8 cellular contexts compared by ENCODE assay signal in the genomic region with DNA sequence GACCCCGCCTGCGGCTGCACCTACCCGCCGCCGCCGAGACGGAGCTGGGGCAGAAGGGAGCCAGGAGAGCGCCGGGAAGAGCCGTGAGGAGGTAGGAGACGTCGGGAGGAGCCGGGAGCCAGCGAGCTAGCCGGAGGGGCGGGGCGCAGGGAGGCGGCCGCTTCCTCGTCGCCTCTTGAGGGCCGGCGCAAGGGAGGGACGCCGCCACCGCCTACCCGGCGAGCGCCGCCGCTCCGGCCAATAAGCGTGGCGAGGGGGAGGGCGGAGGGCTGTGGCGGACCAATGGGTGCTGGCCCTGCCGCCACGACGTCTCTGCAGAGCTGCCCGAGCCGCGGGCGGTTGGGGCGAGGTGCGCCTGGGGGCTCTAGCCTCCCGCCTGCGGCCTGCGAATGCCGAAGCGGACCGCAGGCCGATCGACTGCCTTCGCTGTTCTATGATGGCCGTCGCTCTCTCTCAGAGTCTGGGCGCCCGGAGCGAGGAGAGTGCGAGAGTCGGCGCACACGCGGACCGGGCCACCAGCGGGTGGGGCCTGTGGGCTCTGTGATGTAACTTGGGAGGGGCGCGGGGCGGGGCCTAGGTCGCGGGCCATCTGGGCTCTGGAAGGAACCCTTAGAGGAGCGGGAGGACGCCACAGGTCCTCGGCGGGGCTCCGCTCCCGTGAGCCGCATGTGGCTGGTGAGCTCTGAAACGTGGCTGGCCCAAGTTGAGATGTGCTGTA.
DNase-seq lines count a peak whose midpoint lies in the region; ATAC-seq and TF ChIP-seq lines count a peak whose summit lies in the region.

No MANE protein-coding gene starts in this region.

- H3K27me3 Mint-ChIP-seq in activated naive CD8-positive, alpha-beta T cell = no peaks in the 10 kb centered on the region
- peaks cover 12% of the 10 kb centered on the region for H3K27me3 Mint-ChIP-seq in glutamatergic neuron (ENCODE audit: unreplicated experiment)

- H3K9me3 Mint-ChIP-seq in activated naive CD8-positive, alpha-beta T cell (ENCODE audit: low read depth) = no peaks in the 10 kb centered on the region
- peaks cover 8% of the 10 kb centered on the region for H3K9me3 Mint-ChIP-seq in glutamatergic neuron (ENCODE audit: unreplicated experiment)

- peaks cover 0 to 15% of the 10 kb centered on the region in 2 experiments for H3K36me3 ChIP-seq in SK-N-SH (replicated peaks in 1 of 2; ENCODE audit: control insufficient read depth in 1 of 2, insufficient read depth in 2 of 2, low read length in 1 of 2)
- peaks cover 3% of the 10 kb centered on the region for H3K36me3 ChIP-seq in osteoblast (ENCODE audit: insufficient read depth, low read length)
- no peaks in the 10 kb centered on the region for H3K36me3 ChIP-seq in thoracic aorta

- H2AFZ ChIP-seq in SK-N-SH (ENCODE audit: low read depth) (peak overlapping the region; percentile 94), osteoblast (ENCODE audit: low read length) (peak overlapping the region; percentile 83)

- H3K4me2 ChIP-seq in SK-N-SH = peak overlapping the region; percentile 78
- H3K4me2 ChIP-seq in osteoblast (ENCODE audit: insufficient read depth, low read length) = peak overlapping the region; percentile 98

- TF ChIP-seq CTCF in SK-N-SH (IDR thresholded peaks at IDR 0.05) (no peak), glutamatergic neuron (IDR thresholded peaks at IDR 0.05; ENCODE audit: partially characterized antibody, unreplicated experiment) (no peak), osteoblast (IDR thresholded peaks at IDR 0.05; ENCODE audit: extremely low read depth, low read depth, low read length) (peak; percentile 5), thoracic aorta (IDR thresholded peaks at IDR 0.05) (peak; percentile 30)

- peak overlapping the region; percentile 96 for H3K27ac Mint-ChIP-seq in activated naive CD8-positive, alpha-beta T cell
- peak overlapping the region; percentile 96 for H3K27ac Mint-ChIP-seq in glutamatergic neuron (ENCODE audit: unreplicated experiment)

- H3K9me2 ChIP-seq in SK-N-SH = no peaks in the 10 kb centered on the region

- peak overlapping the region; percentile 96 for H3K9ac ChIP-seq in SK-N-SH

- H3K4me1 ChIP-seq in SK-N-SH (ENCODE audit: control insufficient read depth in 1 of 2, insufficient read depth in 2 of 2, low read depth in 1 of 2, low read length in 1 of 2) (peaks cover 3 to 4% of the 10 kb centered on the region in 2 experiments; a peak in 3 of 4 replicates), osteoblast (ENCODE audit: insufficient read depth, low read length) (peaks cover 38% of the 10 kb centered on the region), thoracic aorta (ENCODE audit: control insufficient read depth in 1 of 2, low read depth in 2 of 2) (peaks cover 16 to 41% of the 10 kb centered on the region in 2 donors)

- TF ChIP-seq EP300 in SK-N-SH (IDR thresholded peaks at IDR 0.05; ENCODE audit: borderline replicate concordance in 1 of 2, low read depth in 1 of 2, low read length in 1 of 2) = no peak; a peak in 1 of 4 replicates

- peaks cover 34% of the 10 kb centered on the region for H4K20me1 ChIP-seq in SK-N-SH (ENCODE audit: insufficient read depth)
- H4K20me1 ChIP-seq in osteoblast (ENCODE audit: insufficient read depth, low read length) = peaks cover 25% of the 10 kb centered on the region

- peaks cover 48% of the 10 kb centered on the region for H3K79me2 ChIP-seq in SK-N-SH (ENCODE audit: insufficient read depth)
- peaks cover 46% of the 10 kb centered on the region for H3K79me2 ChIP-seq in osteoblast (ENCODE audit: insufficient read depth, low read length)

- H3K9me3 ChIP-seq in SK-N-SH (no peaks in the 10 kb centered on the region), osteoblast (ENCODE audit: low read depth, low read length) (no peaks in the 10 kb centered on the region), thoracic aorta (no peaks in the 10 kb centered on the region)

- H3K4me1 Mint-ChIP-seq in activated naive CD8-positive, alpha-beta T cell (ENCODE audit: low read depth) = peaks cover 26% of the 10 kb centered on the region
- peaks cover 18% of the 10 kb centered on the region for H3K4me1 Mint-ChIP-seq in glutamatergic neuron (ENCODE audit: low read depth, unreplicated experiment)

- ATAC-seq in HG02588 (IDR thresholded peaks at IDR 0.05; ENCODE audit: unreplicated experiment) (peak; percentile 94), thoracic aorta (ENCODE audit: insufficient number of reproducible peaks, low FRiP score, low read depth) (peak; percentile 83)

- peak overlapping the region; percentile 87 to 93 for H3K27ac ChIP-seq in SK-N-SH (ENCODE audit: low read depth in 2 of 2, low read length in 1 of 2)
- peak overlapping the region; percentile 97 for H3K27ac ChIP-seq in osteoblast (ENCODE audit: low read depth, low read length)
- H3K27ac ChIP-seq in thoracic aorta = peak overlapping the region; percentile 98 to 100

- WGBS in SK-N-SH (ENCODE audit: low lambda C conversion rate) = 0% methylated on average over 43 of the region's 79 CpGs

- no peaks in the 10 kb centered on the region for H3K36me3 Mint-ChIP-seq in activated naive CD8-positive, alpha-beta T cell
- H3K36me3 Mint-ChIP-seq in glutamatergic neuron (ENCODE audit: unreplicated experiment) = no peaks in the 10 kb centered on the region

- H3K4me3 ChIP-seq in GM08714 (ENCODE audit: low read length) (peak overlapping the region; percentile 88), SK-N-SH (ENCODE audit: low read depth in 2 of 2, low read length in 1 of 2) (peak overlapping the region; percentile 62 to 89), osteoblast (ENCODE audit: insufficient read depth, low read length) (peak overlapping the region; percentile 83), thoracic aorta (peak overlapping the region; percentile 88)

- H3K27me3 ChIP-seq in SK-N-SH (ENCODE audit: insufficient read depth) (no peaks in the 10 kb centered on the region), osteoblast (ENCODE audit: insufficient read depth, low read length) (no peaks in the 10 kb centered on the region), thoracic aorta (replicated peaks; ENCODE audit: insufficient read depth) (no peaks in the 10 kb centered on the region)

- TF ChIP-seq RAD21 in SK-N-SH (IDR thresholded peaks at IDR 0.05; ENCODE audit: low read length) = no peak

- CTCF ChIA-PET in SK-N-SH (lab: Yijun Ruan, JAX) = interaction anchor here (0.8 to 0.9 kb wide), 2 partner anchors 99 to 264 kb away, joined by 3 to 5 read pairs; no protein-coding TSS in a partner anchor

- peaks cover 18% of the 10 kb centered on the region for H3F3A ChIP-seq in SK-N-SH (replicated peaks; ENCODE audit: insufficient read depth)

- DNase-seq in NCI-H1092 (lab: John Stamatoyannopoulos, UW) (peak; percentile 87), SK-N-SH (peak; percentile 97), glutamatergic neuron (peak; percentile 98), osteoblast (ENCODE audit: insufficient read length, low spot score, missing footprints) (peak; percentile 97), thoracic aorta (ENCODE audit: low spot score) (peak; percentile 82)

- POLR2A ChIA-PET in SK-N-SH (lab: Yijun Ruan, JAX) = interaction anchor here (0.8 to 1.6 kb wide), 6 partner anchors 10 to 99 kb away, joined by 3 to 7 read pairs (median 3); no protein-coding TSS in a partner anchor

- peak overlapping the region; percentile 96 for H3K4me3 Mint-ChIP-seq in activated naive CD8-positive, alpha-beta T cell
- peak overlapping the region; percentile 91 for H3K4me3 Mint-ChIP-seq in glutamatergic neuron (ENCODE audit: unreplicated experiment)

TF ChIP-seq in SK-N-SH, 30 proteins besides CTCF, POLR2A, EP300 and RAD21:
- TF ChIP-seq, protein P1, sequence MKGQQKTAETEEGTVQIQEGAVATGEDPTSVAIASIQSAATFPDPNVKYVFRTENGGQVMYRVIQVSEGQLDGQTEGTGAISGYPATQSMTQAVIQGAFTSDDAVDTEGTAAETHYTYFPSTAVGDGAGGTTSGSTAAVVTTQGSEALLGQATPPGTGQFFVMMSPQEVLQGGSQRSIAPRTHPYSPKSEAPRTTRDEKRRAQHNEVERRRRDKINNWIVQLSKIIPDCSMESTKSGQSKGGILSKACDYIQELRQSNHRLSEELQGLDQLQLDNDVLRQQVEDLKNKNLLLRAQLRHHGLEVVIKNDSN (IDR thresholded peaks at IDR 0.05; ENCODE audit: borderline replicate concordance, low read depth) = 0 out of 2 replicates have a peak, but pooled peaks have one; percentile 7
- no peak for TF ChIP-seq FOXJ3 (CRISPR knock-in tag; IDR thresholded peaks at IDR 0.05)
- peak; percentile 50; the same call in 1 of the 2 replicates for TF ChIP-seq RFX5 (IDR thresholded peaks at IDR 0.05; ENCODE audit: low read length)
- TF ChIP-seq TAF1 (IDR thresholded peaks at IDR 0.05; ENCODE audit: borderline replicate concordance, low read depth, low read length) = peak; percentile 79
- TF ChIP-seq POLR2AphosphoS5 (IDR thresholded peaks at IDR 0.05; ENCODE audit: low read depth, low read length) = peak; percentile 86
- peak; percentile 42; the same call in 1 of the 2 replicates for TF ChIP-seq TCF12 (IDR thresholded peaks at IDR 0.05)
- no peak for TF ChIP-seq FOSL2 (IDR thresholded peaks at IDR 0.05; ENCODE audit: borderline replicate concordance, low read depth)
- TF ChIP-seq, protein P2, sequence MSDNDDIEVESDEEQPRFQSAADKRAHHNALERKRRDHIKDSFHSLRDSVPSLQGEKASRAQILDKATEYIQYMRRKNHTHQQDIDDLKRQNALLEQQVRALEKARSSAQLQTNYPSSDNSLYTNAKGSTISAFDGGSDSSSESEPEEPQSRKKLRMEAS (IDR thresholded peaks at IDR 0.05; ENCODE audit: low read depth) = peak; percentile 93
- TF ChIP-seq MXI1 (IDR thresholded peaks at IDR 0.05; ENCODE audit: low read depth, low read length) = peak; percentile 87
- no peak; the same call in 1 of the 2 replicates for TF ChIP-seq ELF1 (IDR thresholded peaks at IDR 0.05)
- peak; percentile 56 for TF ChIP-seq NRF1 (IDR thresholded peaks at IDR 0.05; ENCODE audit: low read depth, low read length)
- TF ChIP-seq CHD2 (IDR thresholded peaks at IDR 0.05; ENCODE audit: low read length, partially characterized antibody) = peak; percentile 68

Comparison
In these comparisons a context has a peak if more than half of its experiments do, and no peak if none do; other contexts are left out.
1. Peak in every context shown above with its lines: DNase-seq, ATAC-seq, H3K4me3 ChIP-seq and H3K27ac ChIP-seq.
2. CTCF ChIP-seq: peak in osteoblast (single experiment) and thoracic aorta (single experiment); none in SK-N-SH (single experiment) and glutamatergic neuron (single experiment).